In genomic region chr4:139978692-139979091, GRCh38 we compare ENCODE assay signal across 7 cellular contexts.
A peak's percentile ranks its signal among the peaks of the same experiment; 100 is the strongest.
DNase-seq lines count a peak whose midpoint lies in the region; ATAC-seq and TF ChIP-seq lines count a peak whose summit lies in the region.

No MANE protein-coding gene starts in this region.

- no peak for TF ChIP-seq CTCF in KMS-11 (conservative IDR thresholded peaks at IDR 0.05; ENCODE audit: low read depth, low read length)
- no peak for TF ChIP-seq CTCF in mucosa of descending colon (IDR thresholded peaks at IDR 0.05)
- no peak for TF ChIP-seq CTCF in H9 (conservative IDR thresholded peaks at IDR 0.05)

- H3K9me3 ChIP-seq in mucosa of descending colon (no peaks in the 10 kb centered on the region), H9 (ENCODE audit: control insufficient read depth, low read depth, low read length) (no peaks in the 10 kb centered on the region)

- peak overlapping the region in 1 of 3 experiments; percentile 38; a peak in 1 of 7 replicates for H3K27ac Mint-ChIP-seq in H9

- H2BK20ac ChIP-seq in H9 (ENCODE audit: low read depth, low read length, poor library complexity, severe bottlenecking), result no peak overlapping the region

- ATAC-seq in GM18861 (IDR thresholded peaks at IDR 0.05; ENCODE audit: unreplicated experiment), result peak; percentile 99
- ATAC-seq in GM21619 (IDR thresholded peaks at IDR 0.05; ENCODE audit: unreplicated experiment), result peak; percentile 92
- ATAC-seq in mucosa of descending colon, result peak; percentile 67

- no peak overlapping the region for H4K5ac ChIP-seq in H9 (ENCODE audit: insufficient read length, low read depth, low read length)

- no peaks in the 10 kb centered on the region for H3K79me1 ChIP-seq in H9 (ENCODE audit: insufficient read depth, low read depth, low read length, poor library complexity, severe bottlenecking)

- intact Hi-C loops in mucosa of descending colon (cut with DNase I, micrococcal nuclease), result no loop called here

- no peaks in the 10 kb centered on the region for H3K4me1 Mint-ChIP-seq in H9

- peaks cover 2% of the 10 kb centered on the region for H3K27me3 Mint-ChIP-seq in H9 (ENCODE audit: low read depth)

- H3K23ac ChIP-seq in H9 (ENCODE audit: insufficient read length, low read depth, low read length), result no peak overlapping the region

- H3K18ac ChIP-seq in H9 (ENCODE audit: insufficient read length, low read depth, low read length), result no peak overlapping the region

- H4K91ac ChIP-seq in H9 (ENCODE audit: insufficient read length, low read depth, low read length), result no peak overlapping the region

- H2BK120ac ChIP-seq in H9 (ENCODE audit: low read depth, low read length, poor library complexity, severe bottlenecking), result no peak overlapping the region

- H3K4me1 ChIP-seq in KMS-11 (ENCODE audit: low read depth, poor library complexity, severe bottlenecking), result peaks cover 62% of the 10 kb centered on the region
- H3K4me1 ChIP-seq in mucosa of descending colon (ENCODE audit: low read depth), result peaks cover 5% of the 10 kb centered on the region
- H3K4me1 ChIP-seq in H9 (ENCODE audit: insufficient read depth, low read length), result no peaks in the 10 kb centered on the region

- no peak overlapping the region for H3T11ph ChIP-seq in H9 (ENCODE audit: low read length)

- H3K27ac ChIP-seq in KMS-11, result no peak overlapping the region
- H3K27ac ChIP-seq in H9 (ENCODE audit: insufficient read length, low read depth, low read length), result no peak overlapping the region

- no peak overlapping the region for H3K14ac ChIP-seq in H9 (ENCODE audit: insufficient read depth, low read length)

- no peaks in the 10 kb centered on the region for H3K79me2 ChIP-seq in KMS-11 (ENCODE audit: insufficient read depth, low read depth)
- H3K79me2 ChIP-seq in H9 (ENCODE audit: insufficient read depth, low read length), result no peaks in the 10 kb centered on the region

- H3K9me3 Mint-ChIP-seq in H9, result no peaks in the 10 kb centered on the region; a peak in 1 of 5 replicates

- H2BK15ac ChIP-seq in H9 (ENCODE audit: low read depth, low read length), result no peak overlapping the region

- H3K27me3 ChIP-seq in KMS-11 (ENCODE audit: insufficient read depth, low read depth), result no peaks in the 10 kb centered on the region
- H3K27me3 ChIP-seq in H9 (ENCODE audit: insufficient read depth, low read length), result peaks cover 22% of the 10 kb centered on the region; the same call in 1 of the 2 replicates

- H3K56ac ChIP-seq in H9 (ENCODE audit: insufficient read length, low read depth, low read length), result no peak overlapping the region

- H4K20me1 ChIP-seq in KMS-11 (ENCODE audit: insufficient read depth) (no peaks in the 10 kb centered on the region), H9 (ENCODE audit: control insufficient read depth, insufficient read depth, insufficient read length) (no peaks in the 10 kb centered on the region)

- H3K4me3 ChIP-seq in KMS-11 (IDR thresholded peaks at IDR 0.05; ENCODE audit: insufficient read depth, low read depth, low read length) (no peak overlapping the region), mucosa of descending colon (no peak overlapping the region)

- no peak overlapping the region for H3K9ac ChIP-seq in KMS-11
- no peak overlapping the region for H3K9ac ChIP-seq in H9 (ENCODE audit: extremely low read depth, insufficient read length, low read length)

- DNase-seq in mucosa of descending colon (no peak), HK-2 (ENCODE audit: unreplicated experiment) (no peak), H9 (no peak), NCI-H2196 (lab: John Stamatoyannopoulos, UW; ENCODE audit: unreplicated experiment) (no peak)

- H3K4me2 ChIP-seq in KMS-11, result peak overlapping the region; percentile 56
- H3K4me2 ChIP-seq in H9 (ENCODE audit: insufficient read depth, insufficient read length, low read length), result no peak overlapping the region

- no peak overlapping the region for H2BK12ac ChIP-seq in H9 (ENCODE audit: insufficient read length, low read depth, low read length)

- no peak overlapping the region for H3K4ac ChIP-seq in H9 (ENCODE audit: low read depth, low read length)

- H3K23me2 ChIP-seq in H9 (ENCODE audit: insufficient read length, low read depth, low read length, poor library complexity, severe bottlenecking), result no peaks in the 10 kb centered on the region

- no peaks in the 10 kb centered on the region for H3K36me3 ChIP-seq in KMS-11 (ENCODE audit: insufficient read depth)
- H3K36me3 ChIP-seq in mucosa of descending colon (ENCODE audit: low read depth), result no peaks in the 10 kb centered on the region

- no peak overlapping the region for H2AK5ac ChIP-seq in H9 (ENCODE audit: insufficient read length, low read length)

- H2AFZ ChIP-seq in KMS-11 (ENCODE audit: low read depth) (no peak overlapping the region), H9 (ENCODE audit: low read length) (no peak overlapping the region)

- H4K8ac ChIP-seq in H9 (replicated peaks; ENCODE audit: insufficient read length, low read depth, low read length), result no peak overlapping the region

- H2BK5ac ChIP-seq in H9 (ENCODE audit: insufficient read length, low read length), result no peak overlapping the region

- H3K36me3 Mint-ChIP-seq in H9 (ENCODE audit: insufficient read depth in 1 of 3, low read depth in 3 of 3), result no peaks in the 10 kb centered on the region

- H3K4me3 Mint-ChIP-seq in H9, result no peak overlapping the region

- no CpG with 5 or more reads among the region's 2 CpGs for WGBS in H9 (ENCODE audit: extremely low coverage, insufficient read length, low lambda C conversion rate)
